Comparison of ENCODE assay signal across 8 cellular contexts in genomic region chr4:39043697-39044363, GRCh38. TPM values are rescaled to one million over a fixed set of nuclear protein-coding genes. Genes with fewer than 3 reads are reported as not detected.
DNase-seq lines count a peak whose midpoint lies in the region; ATAC-seq, FAIRE-seq and TF ChIP-seq lines count a peak whose summit lies in the region.

No MANE protein-coding gene starts in this region.

- BruUV-seq in A673 (replicated peaks; lab: Mats Ljungman, UMichigan) = no TSS peak

- H3K4me1 ChIP-seq in A673 (ENCODE audit: insufficient read depth, low read length, poor library complexity, severe bottlenecking) (peaks cover 13% of the 10 kb centered on the region), GM23248 (ENCODE audit: insufficient read depth) (peaks cover 22% of the 10 kb centered on the region), pancreas (peaks cover 0 to 11% (median 0%) of the 10 kb centered on the region in 3 donors)

- peak overlapping the region; percentile 77 for H2AFZ ChIP-seq in GM23248

- intact Hi-C loops in A673 (cut with micrococcal nuclease; ENCODE audit: unreplicated experiment) (no loop called here), pancreas (cut with DNase I) (no loop called here)

- H3F3A ChIP-seq in GM23248 (ENCODE audit: insufficient read depth) = peaks cover 35% of the 10 kb centered on the region

- in situ Hi-C loops in GM23248 (cut with MboI) = no loop called here

- no peaks in the 10 kb centered on the region for H4K20me1 ChIP-seq in GM23248 (ENCODE audit: insufficient read depth)

- FAIRE-seq in pancreas (lab: Jason Lieb, UNC) = no peak

- H3K4me2 ChIP-seq in GM23248 (ENCODE audit: unreplicated experiment) = peak overlapping the region; percentile 73

- H3K9me3 ChIP-seq in A673 (ENCODE audit: low read depth, low read length, poor library complexity, severe bottlenecking) = no peaks in the 10 kb centered on the region
- H3K9me3 ChIP-seq in GM23248 (ENCODE audit: low read depth) = no peaks in the 10 kb centered on the region
- no peaks in the 10 kb centered on the region for H3K9me3 ChIP-seq in pancreas

- peak overlapping the region; percentile 66 for H3K27ac ChIP-seq in A673 (ENCODE audit: low read depth, low read length, poor library complexity, severe bottlenecking)
- peak overlapping the region; percentile 65 for H3K27ac ChIP-seq in GM23248
- H3K27ac ChIP-seq in pancreas = peak overlapping the region; percentile 37 to 91 (median 85)

- POLR2A ChIA-PET in A673 (lab: Charles Lee; ENCODE audit: low non-redundant PET) = no interaction called here

- no peak for TF ChIP-seq CTCF in A673 (conservative IDR thresholded peaks at IDR 0.05; ENCODE audit: low read depth, low read length)
- TF ChIP-seq CTCF in WI38 (IDR thresholded peaks at IDR 0.05; ENCODE audit: low read depth, low read length) = no peak
- TF ChIP-seq CTCF in fibroblast of mammary gland (conservative IDR thresholded peaks at IDR 0.05; ENCODE audit: control insufficient read depth, insufficient read depth, low read depth, low read length) = no peak
- no peak for TF ChIP-seq CTCF in pancreas (IDR thresholded peaks at IDR 0.05)

- H3K9ac ChIP-seq in GM23248 = peak overlapping the region; percentile 83

- DNase-seq in A673 (ENCODE audit: low spot score) (peak; percentile 20), GM23248 (peak; percentile 40), fibroblast of mammary gland (ENCODE audit: low read depth) (peak; percentile 33), pancreas (no peak), NK-92 (lab: John Stamatoyannopoulos, UW; ENCODE audit: unreplicated experiment) (no peak), HT-29 (ENCODE audit: low spot score) (no peak)

- H3K36me3 ChIP-seq in A673 (ENCODE audit: insufficient read depth, low read length, poor library complexity, severe bottlenecking) = no peaks in the 10 kb centered on the region
- no peaks in the 10 kb centered on the region for H3K36me3 ChIP-seq in GM23248 (ENCODE audit: low read depth)
- no peaks in the 10 kb centered on the region for H3K36me3 ChIP-seq in pancreas

- H3K27me3 ChIP-seq in A673 (replicated peaks; ENCODE audit: insufficient read depth, low read depth, low read length, poor library complexity) = no peaks in the 10 kb centered on the region
- H3K27me3 ChIP-seq in GM23248 (replicated peaks; ENCODE audit: insufficient read depth) = no peaks in the 10 kb centered on the region
- no peaks in the 10 kb centered on the region for H3K27me3 ChIP-seq in pancreas

- ATAC-seq in pancreas (peak in 1 of 4 donors; percentile 1), HG02610 (IDR thresholded peaks at IDR 0.05; ENCODE audit: unreplicated experiment) (no peak)

- H3K4me3 ChIP-seq in A673 (ENCODE audit: low read depth, low read length, poor library complexity, severe bottlenecking) (peak overlapping the region; percentile 70), GM23248 (peak overlapping the region; percentile 92), WI38 (ENCODE audit: low read depth, low read length) (peak overlapping the region; percentile 83), fibroblast of mammary gland (ENCODE audit: control insufficient read depth, low read depth, low read length) (peak overlapping the region; percentile 76), pancreas (peak overlapping the region; percentile 65 to 89 (median 79))

- 26 to 33% methylated on average over 9 of the region's 9 CpGs for WGBS in GM23248 (ENCODE audit: low coverage in 1 of 2, low lambda C conversion rate in 2 of 2, missing lambda C conversion rate in 2 of 2), 2 experiments
- WGBS in pancreas, 2 donors = 12 to 14% methylated on average over 9 of the region's 9 CpGs

- peaks cover 31% of the 10 kb centered on the region for H3K79me2 ChIP-seq in GM23248 (ENCODE audit: insufficient read depth)

- H3K9me2 ChIP-seq in GM23248 (ENCODE audit: insufficient read depth) = no peaks in the 10 kb centered on the region

- CTCF ChIA-PET in A673 (lab: Charles Lee) = interaction anchor here (1.2 kb wide), 1 partner anchor 91 kb away, joined by 3 read pairs; no protein-coding TSS in a partner anchor

RNA-seq across cellular contexts. Expression of gene TMEM156, which starts 11.6 kb away (rescaled TPM):
- total RNA-seq in A673 (2021) (not detected in 2 replicates), pancreas (1 to 10 TPM in 1 of 6 donors, under 1 TPM in 5; 0.08 to 1.8 (median 0.53) TPM)
- not detected in 2 replicates for total RNA-seq in GM23248 (2014; rRNA removed; shearing (Covaris generic))
- polyA plus RNA-seq in GM23248 (2016; fragmentation: Nextera tagmentation; extraction: Ambion mirVana) (0.30 TPM in 1 of 2 replicates, not detected in the other), pancreas (under 1 TPM; 0.49 to 0.57 TPM)
- total RNA-seq in HT-29 (2014; rRNA removed; shearing (Covaris generic)) = not detected in 2 replicates

RNA-seq across cellular contexts. Expression of gene KLHL5, which starts 18.2 kb away (rescaled TPM):
- total RNA-seq in A673 (2021) (21.6 and 29.3 TPM in 2 replicates), pancreas (10 to 100 TPM in 3 of 6 donors, 1 to 10 TPM in 3; 8.1 to 34.6 (median 10.1) TPM)
- 43.3 and 49.4 TPM in 2 replicates for total RNA-seq in GM23248 (2014; rRNA removed; shearing (Covaris generic))
- polyA plus RNA-seq in GM23248 (2016; fragmentation: Nextera tagmentation; extraction: Ambion mirVana) (27.0 and 28.3 TPM in 2 replicates), pancreas (1 to 10 TPM; 5.3 to 7.2 TPM)
- total RNA-seq in HT-29 (2014; rRNA removed; shearing (Covaris generic)) = 0.73 and 0.97 TPM in 2 replicates

Comparison
In these comparisons a context has a peak if more than half of its experiments do, and no peak if none do; other contexts are left out.
1. DNase-seq: peak in A673 (single experiment), GM23248 (single experiment) and fibroblast of mammary gland (single experiment); none in pancreas (0 of 6), NK-92 (single experiment) and HT-29 (single experiment).
2. Peak in every context shown above with its lines, with median percentiles within 50 percentile points of each other: H3K27ac ChIP-seq and H3K4me3 ChIP-seq.